In genomic region chr5:106459541-106459940, GRCh38 we compare ENCODE assay signal across 16 cellular contexts.
A peak's percentile ranks its signal among the peaks of the same experiment; 100 is the strongest.
DNase-seq lines count a peak whose midpoint lies in the region; ATAC-seq and TF ChIP-seq lines count a peak whose summit lies in the region.
"Had no signal": no experiment of that assay in that cellular context is flagged by ENCODE, and none has a peak within 500 bp of the region (broad histone marks: within the 10 kb centered on the region; RNA-seq: fewer than 3 reads in every experiment).

No MANE protein-coding gene starts in this region.

- H3K4me3 Mint-ChIP-seq in MCF 10A (ENCODE audit: unreplicated experiment) (no peak overlapping the region), chondrocyte (ENCODE audit: unreplicated experiment) (no peak overlapping the region)
- H3K4me3 Mint-ChIP-seq: CD8-positive, alpha-beta memory T cell had no signal

- no peak overlapping the region for H3K27ac ChIP-seq in breast epithelium
- H3K27ac ChIP-seq in left ventricle myocardium inferior (replicated peaks) = no peak overlapping the region
- no peak overlapping the region for H3K27ac ChIP-seq in lower lobe of right lung
- H3K27ac ChIP-seq: 22Rv1, BLaER1 had no signal

- CTCF ChIA-PET in MCF 10A (lab: Yijun Ruan, JAX) = interaction anchor here (0.5 kb wide), 1 partner anchor 152 kb away, joined by 5 read pairs; no protein-coding TSS in a partner anchor

- H3K4me1 ChIP-seq in breast epithelium = no peaks in the 10 kb centered on the region
- H3K4me1 ChIP-seq in left ventricle myocardium inferior = no peaks in the 10 kb centered on the region
- no peaks in the 10 kb centered on the region for H3K4me1 ChIP-seq in lower lobe of right lung
- H3K4me1 ChIP-seq: BLaER1, Caco-2 had no signal

- no peaks in the 10 kb centered on the region for H3K9me3 ChIP-seq in breast epithelium
- H3K9me3 ChIP-seq in left ventricle myocardium inferior (replicated peaks) = no peaks in the 10 kb centered on the region
- H3K9me3 ChIP-seq in lower lobe of right lung = no peaks in the 10 kb centered on the region
- H3K9me3 ChIP-seq: BLaER1, Caco-2 had no signal

- intact Hi-C loops in MCF 10A (cut with micrococcal nuclease) (no loop called here), breast epithelium (cut with DNase I; ENCODE audit: low total_unique reads) (no loop called here), left ventricle myocardium inferior (cut with micrococcal nuclease) (no loop called here), lower lobe of right lung (cut with DNase I) (no loop called here)

- POLR2A ChIA-PET in MCF 10A (lab: Yijun Ruan, JAX) = no interaction called here

- DNase-seq in MCF 10A (ENCODE audit: unreplicated experiment) (peak; percentile 1), breast epithelium (ENCODE audit: low spot score in 2 of 2) (no peak), chondrocyte (ENCODE audit: low spot score) (no peak), fibroblast of the aortic adventitia (ENCODE audit: low read depth) (peak; percentile 2), NCI-H2029 (lab: John Stamatoyannopoulos, UW) (no peak), left ventricle myocardium inferior (no peak), lower lobe of right lung (no peak), left lobe of liver (ENCODE audit: low spot score) (no peak)
- DNase-seq: AML-193; Caco-2; CD8-positive, alpha-beta memory T cell; DND-41; GDM1 had no signal

- no TSS peak for BruUV-seq in MCF 10A (replicated peaks; lab: Mats Ljungman, UMichigan)

- H3K4me3 ChIP-seq in breast epithelium (no peak overlapping the region), fibroblast of the aortic adventitia (ENCODE audit: low read depth, low read length) (no peak overlapping the region), left ventricle myocardium inferior (no peak overlapping the region), lower lobe of right lung (no peak overlapping the region)
- H3K4me3 ChIP-seq: BLaER1 had no signal

- H3K27me3 ChIP-seq in breast epithelium (no peaks in the 10 kb centered on the region), left ventricle myocardium inferior (ENCODE audit: low read depth) (no peaks in the 10 kb centered on the region), lower lobe of right lung (ENCODE audit: low read depth) (no peaks in the 10 kb centered on the region)
- H3K27me3 ChIP-seq: BLaER1 had no signal

- ATAC-seq in lower lobe of right lung = no peak
- ATAC-seq in left lobe of liver = no peak
- ATAC-seq: HCT116 had no signal

- H3K36me3 ChIP-seq in breast epithelium (no peaks in the 10 kb centered on the region), left ventricle myocardium inferior (no peaks in the 10 kb centered on the region), lower lobe of right lung (no peaks in the 10 kb centered on the region)
- H3K36me3 ChIP-seq: BLaER1 had no signal

- H3K27me3 Mint-ChIP-seq in MCF 10A (ENCODE audit: insufficient read depth, unreplicated experiment) (no peaks in the 10 kb centered on the region), chondrocyte (ENCODE audit: low read depth) (no peaks in the 10 kb centered on the region)
- H3K27me3 Mint-ChIP-seq: CD8-positive, alpha-beta memory T cell had no signal

- H3K36me3 Mint-ChIP-seq in MCF 10A (ENCODE audit: insufficient read depth, unreplicated experiment) (no peaks in the 10 kb centered on the region), chondrocyte (ENCODE audit: low read depth) (no peaks in the 10 kb centered on the region)
- H3K36me3 Mint-ChIP-seq: CD8-positive, alpha-beta memory T cell had no signal

- H3K9me3 Mint-ChIP-seq in MCF 10A (ENCODE audit: unreplicated experiment) (no peaks in the 10 kb centered on the region), chondrocyte (ENCODE audit: low read depth) (peaks cover 2% of the 10 kb centered on the region)

- TF ChIP-seq POLR2A in breast epithelium (IDR thresholded peaks at IDR 0.05) = no peak

- H3K4me1 Mint-ChIP-seq in MCF 10A (ENCODE audit: insufficient read depth, unreplicated experiment) (no peaks in the 10 kb centered on the region), chondrocyte (ENCODE audit: low read depth) (peaks cover 17% of the 10 kb centered on the region)
- H3K4me1 Mint-ChIP-seq: CD8-positive, alpha-beta memory T cell had no signal

- H3K27ac Mint-ChIP-seq in MCF 10A (ENCODE audit: low read depth, unreplicated experiment) (no peak overlapping the region), chondrocyte (ENCODE audit: unreplicated experiment) (peak overlapping the region; percentile 77)
- H3K27ac Mint-ChIP-seq: CD8-positive, alpha-beta memory T cell had no signal

- TF ChIP-seq CTCF in MCF 10A (IDR thresholded peaks at IDR 0.05; ENCODE audit: unreplicated experiment) = no peak
- TF ChIP-seq CTCF in breast epithelium (IDR thresholded peaks at IDR 0.05) = no peak
- TF ChIP-seq CTCF in chondrocyte (IDR thresholded peaks at IDR 0.05) = no peak
- no peak for TF ChIP-seq CTCF in fibroblast of the aortic adventitia (IDR thresholded peaks at IDR 0.05; ENCODE audit: insufficient read depth, low read length)
- no peak for TF ChIP-seq CTCF in left ventricle myocardium inferior (IDR thresholded peaks at IDR 0.05; ENCODE audit: borderline replicate concordance)
- TF ChIP-seq CTCF in lower lobe of right lung (IDR thresholded peaks at IDR 0.05) = no peak

Comparison
In these comparisons a context has a peak if more than half of its experiments do, and no peak if none do; other contexts are left out.
1. DNase-seq: peak in MCF 10A (single experiment) and fibroblast of the aortic adventitia (single experiment); none in breast epithelium (0 of 2), chondrocyte (single experiment), NCI-H2029 (single experiment), left ventricle myocardium inferior (single experiment), lower lobe of right lung (single experiment) and left lobe of liver (single experiment).